In genomic region chr11:71987521-71987920, GRCh38 we compare ENCODE assay signal across 17 cellular contexts. TPM values are rescaled to one million over a fixed set of nuclear protein-coding genes. Genes with fewer than 3 reads are reported as not detected.
DNase-seq lines count a peak whose midpoint lies in the region; ATAC-seq and TF ChIP-seq lines count a peak whose summit lies in the region.
"Had no signal": no experiment of that assay in that cellular context is flagged by ENCODE, and none has a peak within 500 bp of the region (broad histone marks: within the 10 kb centered on the region; RNA-seq: fewer than 3 reads in every experiment).

No MANE protein-coding gene starts in this region.

- H3K4me1 ChIP-seq in hepatocyte (ENCODE audit: insufficient read depth) (no peaks in the 10 kb centered on the region), skeletal muscle satellite cell (ENCODE audit: control insufficient read depth, insufficient read depth, low read length) (peaks cover 11% of the 10 kb centered on the region), A673 (ENCODE audit: insufficient read depth, low read length, poor library complexity, severe bottlenecking) (no peaks in the 10 kb centered on the region)

- no peak overlapping the region for H3K27ac Mint-ChIP-seq in activated naive CD4-positive, alpha-beta T cell treated with anti-CD3 and anti-CD28 coated beads, Interleukin-2, amount 50 U/mL, for 72 hours

- H3K9me2 ChIP-seq in hepatocyte (replicated peaks; ENCODE audit: insufficient read depth), result no peaks in the 10 kb centered on the region

- intact Hi-C loops in A673 (cut with micrococcal nuclease; ENCODE audit: unreplicated experiment), result no loop called here

- ATAC-seq in SK-N-SH treated with all-trans-retinoic acid at 6 μM for 48 hours, result peak; percentile 20; the same call in 2 of the 3 replicates
- ATAC-seq in activated naive CD4-positive, alpha-beta T cell treated with anti-CD3 and anti-CD28 coated beads, Interleukin-2, amount 50 U/mL, for 72 hours, result no peak

- H3K36me3 ChIP-seq in hepatocyte (replicated peaks; ENCODE audit: insufficient read depth, low read depth) (no peaks in the 10 kb centered on the region), skeletal muscle satellite cell (ENCODE audit: insufficient read depth, low read length) (peaks cover 25% of the 10 kb centered on the region), A673 (ENCODE audit: insufficient read depth, low read length, poor library complexity, severe bottlenecking) (peaks cover 4% of the 10 kb centered on the region)

- H4K20me1 ChIP-seq in hepatocyte (ENCODE audit: insufficient read depth, poor library complexity, severe bottlenecking), result no peaks in the 10 kb centered on the region

- H3K36me3 Mint-ChIP-seq in activated naive CD4-positive, alpha-beta T cell treated with anti-CD3 and anti-CD28 coated beads, Interleukin-2, amount 50 U/mL, for 72 hours, result peaks cover 0 to 14% of the 10 kb centered on the region in 2 donors

- POLR2A ChIA-PET in A673 (lab: Charles Lee; ENCODE audit: low non-redundant PET), result no interaction called here

- H3K27ac ChIP-seq in hepatocyte (peak overlapping the region; percentile 5), A673 (ENCODE audit: low read depth, low read length, poor library complexity, severe bottlenecking) (no peak overlapping the region)
- H3K27ac ChIP-seq: C4-2B had no signal

- TF ChIP-seq CTCF in hepatocyte (IDR thresholded peaks at IDR 0.05; ENCODE audit: poor library complexity), result no peak
- no peak for TF ChIP-seq CTCF in A673 (conservative IDR thresholded peaks at IDR 0.05; ENCODE audit: low read depth, low read length)

- no peaks in the 10 kb centered on the region for H3K27me3 ChIP-seq in hepatocyte
- no peaks in the 10 kb centered on the region for H3K27me3 ChIP-seq in skeletal muscle satellite cell (ENCODE audit: control insufficient read depth, insufficient read depth, low read length)
- no peaks in the 10 kb centered on the region for H3K27me3 ChIP-seq in A673 (replicated peaks; ENCODE audit: insufficient read depth, low read depth, low read length, poor library complexity)

- H2AFZ ChIP-seq in hepatocyte, result no peak overlapping the region

- no TSS peak for BruUV-seq in A673 (replicated peaks; lab: Mats Ljungman, UMichigan)

- H3K4me3 ChIP-seq in hepatocyte, result no peak overlapping the region
- no peak overlapping the region for H3K4me3 ChIP-seq in skeletal muscle satellite cell (ENCODE audit: low read length)
- no peak overlapping the region for H3K4me3 ChIP-seq in A673 (ENCODE audit: low read depth, low read length, poor library complexity, severe bottlenecking)

- H3K9ac ChIP-seq in skeletal muscle satellite cell (ENCODE audit: low read depth, low read length), result no peak overlapping the region

- 29% methylated on average over 2 of the region's 2 CpGs for WGBS in hepatocyte (ENCODE audit: low lambda C conversion rate, missing lambda C conversion rate)

- H3K4me2 ChIP-seq in hepatocyte (no peak overlapping the region), skeletal muscle satellite cell (ENCODE audit: low read length) (peak overlapping the region; percentile 38)

- H3K79me2 ChIP-seq in hepatocyte, result no peaks in the 10 kb centered on the region

- no peaks in the 10 kb centered on the region for H3K9me3 Mint-ChIP-seq in activated naive CD4-positive, alpha-beta T cell treated with anti-CD3 and anti-CD28 coated beads, Interleukin-2, amount 50 U/mL, for 72 hours

- peak; percentile 22 for DNase-seq in EH (ENCODE audit: low read depth)
- no peak for DNase-seq in hepatocyte (ENCODE audit: low spot score)
- no peak for DNase-seq in NK-92 (lab: John Stamatoyannopoulos, UW; ENCODE audit: unreplicated experiment)
- no peak for DNase-seq in stimulated activated CD4-positive, alpha-beta T cell treated with anti-CD3 and anti-CD28 coated beads, Interleukin-2, amount 100 ng/mL, for 48 hours
- no peak for DNase-seq in activated naive CD4-positive, alpha-beta T cell treated with anti-CD3 and anti-CD28 coated beads, Interleukin-2, amount 50 U/mL, for 72 hours (ENCODE audit: low spot score in 2 of 2)
- DNase-seq in A673 (ENCODE audit: low spot score), result no peak
- DNase-seq: DMS153, H7, Karpas-422, NCI-H187 treated with DMSO at 0.1 percent for 48 hours, NCI-H2171, NCI-H446 treated with DMSO at 0.1 percent for 48 hours, NCI-H82, RPMI8226 had no signal

- CTCF ChIA-PET in A673 (lab: Charles Lee), result no interaction called here

- H3K9me3 ChIP-seq in hepatocyte (ENCODE audit: low read depth) (no peaks in the 10 kb centered on the region), skeletal muscle satellite cell (replicated peaks; ENCODE audit: low read length) (no peaks in the 10 kb centered on the region), A673 (ENCODE audit: low read depth, low read length, poor library complexity, severe bottlenecking) (no peaks in the 10 kb centered on the region)

TF ChIP-seq in SK-N-SH treated with all-trans-retinoic acid at 6 μM for 48 hours, 23 proteins besides CTCF, POLR2A, EP300 and RAD21:
- TF ChIP-seq POU6F1 (CRISPR knock-in tag; IDR thresholded peaks at IDR 0.05; ENCODE audit: borderline replicate concordance, low read depth) (no peak), ZNF70 (CRISPR knock-in tag; IDR thresholded peaks at IDR 0.05) (no peak), ZNF8 (CRISPR knock-in tag; IDR thresholded peaks at IDR 0.05) (no peak), ISL1 (CRISPR knock-in tag; IDR thresholded peaks at IDR 0.05) (no peak), ZNF565 (CRISPR knock-in tag; conservative IDR thresholded peaks at IDR 0.05; ENCODE audit: low read depth) (no peak), SNAI2 (CRISPR knock-in tag; IDR thresholded peaks at IDR 0.05) (no peak)

RNA-seq across cellular contexts. Expression of gene IL18BP, which starts 11.2 kb away (rescaled TPM):
- total RNA-seq in hepatocyte, result 2.4 and 2.8 TPM in 2 replicates
- polyA plus RNA-seq in hepatocyte, result 2.2 and 2.6 TPM in 2 replicates
- total RNA-seq in skeletal muscle satellite cell (2012; rRNA removed), result 1.7 and 3.0 TPM in 2 replicates
- total RNA-seq in activated naive CD4-positive, alpha-beta T cell treated with anti-CD3 and anti-CD28 coated beads, Interleukin-2, amount 50 U/mL, for 72 hours, result 10 to 100 TPM; 12.5 to 13.8 TPM
- 10.6 and 12.2 TPM in 2 replicates for total RNA-seq in A673 (2021)

RNA-seq across cellular contexts. Expression of gene RNF121, which starts 58.7 kb away (rescaled TPM):
- total RNA-seq in hepatocyte, result 26.4 and 26.5 TPM in 2 replicates
- polyA plus RNA-seq in hepatocyte, result 29.4 and 38.1 TPM in 2 replicates
- total RNA-seq in skeletal muscle satellite cell (2012; rRNA removed), result 10.9 and 16.6 TPM in 2 replicates
- 10 to 100 TPM; 32.2 to 44.6 TPM for total RNA-seq in activated naive CD4-positive, alpha-beta T cell treated with anti-CD3 and anti-CD28 coated beads, Interleukin-2, amount 50 U/mL, for 72 hours
- total RNA-seq in A673 (2021), result 54.9 and 59.1 TPM in 2 replicates

RNA-seq across cellular contexts. Expression of gene XNDC1N, which starts 59.1 kb away (rescaled TPM):
- total RNA-seq in hepatocyte, result 5.9 and 9.7 TPM in 2 replicates
- polyA plus RNA-seq in hepatocyte, result 1.6 and 7.1 TPM in 2 replicates
- 3.5 and 5.6 TPM in 2 replicates for total RNA-seq in skeletal muscle satellite cell (2012; rRNA removed)
- total RNA-seq in activated naive CD4-positive, alpha-beta T cell treated with anti-CD3 and anti-CD28 coated beads, Interleukin-2, amount 50 U/mL, for 72 hours, result 10 to 100 TPM; 14.0 to 21.8 TPM
- total RNA-seq in A673 (2021), result 15.8 and 16.8 TPM in 2 replicates
